ENCODE assay signal across 20 cellular contexts in genomic region chr14:54866588-54866987, GRCh38. TPM values are rescaled to one million over a fixed set of nuclear protein-coding genes. Genes with fewer than 3 reads are reported as not detected.
DNase-seq lines count a peak whose midpoint lies in the region; ATAC-seq, FAIRE-seq and TF ChIP-seq lines count a peak whose summit lies in the region.
"Had no signal": no experiment of that assay in that cellular context is flagged by ENCODE, and none has a peak within 500 bp of the region (broad histone marks: within the 10 kb centered on the region; RNA-seq: fewer than 3 reads in every experiment).

No MANE protein-coding gene starts in this region.

- in situ Hi-C loops in Panc1 (cut with HindIII; ENCODE audit: low pct_unique_long_range_greater_than_20kb, low sequenced_read_pairs): no loop called here

- H3K36me3 ChIP-seq in Panc1 (ENCODE audit: control insufficient read depth, insufficient read depth, low read length) (no peaks in the 10 kb centered on the region), endothelial cell of umbilical vein (ENCODE audit: control insufficient read depth in 2 of 2, extremely low read depth in 1 of 2, insufficient read depth in 2 of 2, low read length in 2 of 2) (no peaks in the 10 kb centered on the region), osteoblast (ENCODE audit: insufficient read depth, low read length) (no peaks in the 10 kb centered on the region)

- H3K9me3 ChIP-seq in Panc1 (ENCODE audit: control insufficient read depth, insufficient read depth, low read depth, low read length) (no peaks in the 10 kb centered on the region), endothelial cell of umbilical vein (replicated peaks; ENCODE audit: control insufficient read depth, insufficient read depth, low read length) (no peaks in the 10 kb centered on the region), osteoblast (ENCODE audit: low read depth, low read length) (no peaks in the 10 kb centered on the region)
- H3K9me3 ChIP-seq: body of pancreas, testis had no signal

- no peaks in the 10 kb centered on the region for H4K20me1 ChIP-seq in endothelial cell of umbilical vein (replicated peaks; ENCODE audit: control insufficient read depth, extremely low read depth, insufficient read depth, low read length)
- no peaks in the 10 kb centered on the region for H4K20me1 ChIP-seq in osteoblast (ENCODE audit: insufficient read depth, low read length)

- H3K4me1 ChIP-seq in Panc1 (ENCODE audit: control insufficient read depth, insufficient read depth, low read length): peaks cover 3% of the 10 kb centered on the region; the same call in 1 of the 2 replicates
- H3K4me1 ChIP-seq in endothelial cell of umbilical vein (ENCODE audit: control insufficient read depth, extremely low read depth, insufficient read depth, low read length): peaks cover 13% of the 10 kb centered on the region
- peaks cover 15% of the 10 kb centered on the region for H3K4me1 ChIP-seq in osteoblast (ENCODE audit: insufficient read depth, low read length)
- H3K4me1 ChIP-seq: body of pancreas, testis had no signal

- no peak overlapping the region for H3K9ac ChIP-seq in endothelial cell of umbilical vein (replicated peaks; ENCODE audit: extremely low read depth, insufficient read depth, low read length)
- H3K9ac ChIP-seq: BLaER1 treated with 17β-estradiol and CSF1 and Interleukin-3, amounts not matched to agents 10 nM and 100 nM had no signal

- no peak overlapping the region for H3K4me2 ChIP-seq in endothelial cell of umbilical vein (ENCODE audit: insufficient read depth, low read length)
- H3K4me2 ChIP-seq in osteoblast (ENCODE audit: insufficient read depth, low read length): peak overlapping the region; percentile 50
- H3K4me2 ChIP-seq: hepatocyte had no signal

- no peak for TF ChIP-seq POLR2A in endothelial cell of umbilical vein (IDR thresholded peaks at IDR 0.05; ENCODE audit: low read depth, low read length)

- H3K79me2 ChIP-seq in endothelial cell of umbilical vein (ENCODE audit: control insufficient read depth, insufficient read depth, low read length): no peaks in the 10 kb centered on the region
- H3K79me2 ChIP-seq in osteoblast (ENCODE audit: insufficient read depth, low read length): no peaks in the 10 kb centered on the region

- no peak overlapping the region for H3K4me3 ChIP-seq in Panc1 (ENCODE audit: low read depth in 2 of 2, low read length in 2 of 2)
- H3K4me3 ChIP-seq in endothelial cell of umbilical vein (replicated peaks in 1 of 3; ENCODE audit: insufficient read depth in 1 of 3, low read depth in 1 of 3, low read length in 3 of 3): no peak overlapping the region
- H3K4me3 ChIP-seq in osteoblast (ENCODE audit: insufficient read depth, low read length): no peak overlapping the region
- H3K4me3 ChIP-seq: BLaER1 treated with 17β-estradiol and CSF1 and Interleukin-3, amounts not matched to agents 10 nM and 100 nM; body of pancreas; hepatocyte; testis had no signal

- TF ChIP-seq CTCF in Panc1 (IDR thresholded peaks at IDR 0.05): no peak
- no peak for TF ChIP-seq CTCF in endothelial cell of umbilical vein (IDR thresholded peaks at IDR 0.05; ENCODE audit: extremely low read depth in 1 of 2, insufficient read depth in 1 of 2, low read depth in 1 of 2, low read length in 2 of 2)
- TF ChIP-seq CTCF in osteoblast (IDR thresholded peaks at IDR 0.05; ENCODE audit: extremely low read depth, low read depth, low read length): no peak
- TF ChIP-seq CTCF in GM20000 (IDR thresholded peaks at IDR 0.05; ENCODE audit: extremely low read depth, missing control alignments): no peak

- ATAC-seq in Panc1: peak; percentile 69
- no peak for ATAC-seq in GM19463 (IDR thresholded peaks at IDR 0.05; ENCODE audit: unreplicated experiment)
- ATAC-seq in GM21367 (IDR thresholded peaks at IDR 0.05; ENCODE audit: unreplicated experiment): no peak
- ATAC-seq: body of pancreas, Right ventricle myocardium inferior, sciatic nerve had no signal

- intact Hi-C loops in Panc1 (cut with micrococcal nuclease; ENCODE audit: unreplicated experiment) (no loop called here), endothelial cell of umbilical vein (cut with micrococcal nuclease) (no loop called here)

- POLR2A ChIA-PET in Panc1 (lab: Charles Lee) (no interaction called here), endothelial cell of umbilical vein (lab: Charles Lee) (no interaction called here)

- H3K27me3 ChIP-seq in Panc1 (ENCODE audit: control insufficient read depth, insufficient read depth, low read length) (no peaks in the 10 kb centered on the region), endothelial cell of umbilical vein (ENCODE audit: control insufficient read depth in 2 of 2, insufficient read depth in 2 of 2, low read length in 2 of 2) (no peaks in the 10 kb centered on the region), osteoblast (ENCODE audit: insufficient read depth, low read length) (no peaks in the 10 kb centered on the region)
- H3K27me3 ChIP-seq: BLaER1 treated with 17β-estradiol and CSF1 and Interleukin-3, amounts not matched to agents 10 nM and 100 nM; body of pancreas; hepatocyte; testis had no signal

- no peak for FAIRE-seq in endothelial cell of umbilical vein (lab: Jason Lieb, UNC)
- FAIRE-seq: kidney had no signal

- BruUV-seq in Panc1 (replicated peaks; lab: Mats Ljungman, UMichigan) (no TSS peak), endothelial cell of umbilical vein (replicated peaks; lab: Mats Ljungman, UMichigan) (no TSS peak)

- no peak overlapping the region for H2AFZ ChIP-seq in endothelial cell of umbilical vein (ENCODE audit: low read depth, low read length)
- H2AFZ ChIP-seq in osteoblast (ENCODE audit: low read length): no peak overlapping the region
- H2AFZ ChIP-seq: hepatocyte had no signal

- DNase-seq in NK-92 treated with Interleukin-12 subunit alpha and Interleukin-12 subunit beta, amount 100 ng/mL, for 24 hours (lab: John Stamatoyannopoulos, UW): peak; percentile 30
- no peak for DNase-seq in NK-92 (lab: John Stamatoyannopoulos, UW; ENCODE audit: unreplicated experiment)
- no peak for DNase-seq in Panc1 (ENCODE audit: low read depth, low spot score)
- DNase-seq in endothelial cell of umbilical vein (ENCODE audit: low read depth, low spot score): peak; percentile 33
- no peak for DNase-seq in osteoblast (ENCODE audit: insufficient read length, low spot score, missing footprints)
- no peak for DNase-seq in GM20000 (ENCODE audit: low spot score)
- DNase-seq: activated CD4-positive, alpha-beta T cell treated with anti-CD3 and anti-CD28 coated beads for 4 hours; body of pancreas; DMS53; kidney; NCI-H1092; occipital lobe; testis had no signal

- H3K27ac ChIP-seq in Panc1 (ENCODE audit: low read length) (no peak overlapping the region), endothelial cell of umbilical vein (ENCODE audit: insufficient read depth, low read depth, low read length) (no peak overlapping the region), osteoblast (ENCODE audit: low read depth, low read length) (no peak overlapping the region)
- H3K27ac ChIP-seq: 22Rv1; BLaER1 treated with 17β-estradiol and CSF1 and Interleukin-3, amounts not matched to agents 10 nM and 100 nM; body of pancreas; hepatocyte; testis had no signal

- CTCF ChIA-PET in Panc1 (lab: Charles Lee): no interaction called here
- CTCF ChIA-PET in endothelial cell of umbilical vein (lab: Charles Lee): interaction anchor here (0.7 to 3.9 kb wide), 10 partner anchors 9 to 174 kb away, joined by 3 to 25 read pairs (median 4); no protein-coding TSS in a partner anchor

- H3K9me1 ChIP-seq in endothelial cell of umbilical vein (replicated peaks; ENCODE audit: control insufficient read depth, extremely low read depth, insufficient read depth, low read length): no peaks in the 10 kb centered on the region

- dilution Hi-C loops in endothelial cell of umbilical vein (cut with MboI; ENCODE audit: extremely low pct_ligation_motif_present, low sequenced_read_pairs): no loop called here

TF ChIP-seq in endothelial cell of umbilical vein, 7 proteins besides CTCF, POLR2A, EP300 and RAD21:
- TF ChIP-seq EZH2 (IDR thresholded peaks at IDR 0.05; ENCODE audit: borderline replicate concordance, low read depth, low read length, severe bottlenecking) (no peak), FOS (IDR thresholded peaks at IDR 0.05; ENCODE audit: borderline replicate concordance, insufficient read depth, low read length) (peak; percentile 36)

RNA-seq across cellular contexts. Expression of gene GCH1, which starts 36.0 kb away (rescaled TPM):
- 3.6 TPM for total RNA-seq in Panc1 (2021; ENCODE audit: unreplicated experiment)
- 1.4 TPM for polyA plus RNA-seq in Panc1 (2012; ENCODE audit: insufficient read length)
- 4.6 and 5.0 TPM in 2 replicates for total RNA-seq in endothelial cell of umbilical vein
- polyA plus RNA-seq in endothelial cell of umbilical vein: 2.8 and 3.6 TPM in 2 replicates
- polyA plus RNA-seq in endothelial cell of umbilical vein (2011; cell fraction: cytosol; rRNA removed): 2.3 and 2.7 TPM in 2 replicates
- 2.1 and 3.4 TPM in 2 replicates for polyA plus RNA-seq in endothelial cell of umbilical vein (2011; cell fraction: nucleus; rRNA removed)
- polyA plus RNA-seq in endothelial cell of umbilical vein (2012): 3.1 and 3.2 TPM in 2 replicates
- 1.8 and 2.7 TPM in 2 replicates for polyA minus RNA-seq in endothelial cell of umbilical vein
- polyA minus RNA-seq in endothelial cell of umbilical vein (2011; cell fraction: cytosol; rRNA and poly(A)+ RNA removed): 9.9 TPM
- polyA minus RNA-seq in endothelial cell of umbilical vein (2011; cell fraction: nucleus; rRNA and poly(A)+ RNA removed): 1.7 and 2.5 TPM in 2 replicates
- total RNA-seq in osteoblast: 2.7 and 3.3 TPM in 2 replicates

Comparison
In these comparisons a context has a peak if more than half of its experiments do, and no peak if none do; other contexts are left out.
1. DNase-seq: peak in NK-92 treated with Interleukin-12 subunit alpha and Interleukin-12 subunit beta, amount 100 ng/mL, for 24 hours (single experiment) and endothelial cell of umbilical vein (single experiment); none in NK-92 (single experiment), Panc1 (single experiment), osteoblast (single experiment) and GM20000 (single experiment).